ENCODE assay signal across 8 cellular contexts in genomic region chr14:50002926-50003212, GRCh38.
DNase-seq lines count a peak whose midpoint lies in the region; ATAC-seq and TF ChIP-seq lines count a peak whose summit lies in the region.

No MANE protein-coding gene starts in this region.

- H3K4me3 ChIP-seq in GM23338 (peak overlapping the region; percentile 71), WI38 (ENCODE audit: low read depth, low read length) (peak overlapping the region; percentile 56), skeletal muscle cell (ENCODE audit: low read depth, low read length) (peak overlapping the region; percentile 47)

- DNase-seq in GM23338 (ENCODE audit: low spot score) (no peak), foreskin keratinocyte (no peak), skeletal muscle cell (ENCODE audit: low read depth) (no peak), NK-92 (lab: John Stamatoyannopoulos, UW; ENCODE audit: unreplicated experiment) (no peak), pons (ENCODE audit: low spot score) (no peak), NCI-H510A treated with DMSO at 0.1 percent for 48 hours (lab: John Stamatoyannopoulos, UW) (no peak)

- H3K27ac ChIP-seq in GM23338 (ENCODE audit: low read depth) (no peak overlapping the region), foreskin keratinocyte (peak overlapping the region; percentile 93)

- H3F3A ChIP-seq in GM23338 (replicated peaks; ENCODE audit: low read depth) = 0 out of 2 replicates have a peak, but pooled peaks cover 5% of the 10 kb centered on the region

- peak overlapping the region; percentile 80 for H3K4me2 ChIP-seq in GM23338

- no peaks in the 10 kb centered on the region; the same call in 2 of the 3 replicates for H3K36me3 Mint-ChIP-seq in GM23338 (ENCODE audit: low read depth)

- TF ChIP-seq CTCF in GM23338 (conservative IDR thresholded peaks at IDR 0.05; ENCODE audit: low read depth in 2 of 2) (no peak), WI38 (IDR thresholded peaks at IDR 0.05; ENCODE audit: low read depth, low read length) (no peak), foreskin keratinocyte (conservative IDR thresholded peaks at IDR 0.05) (no peak)

- H4K20me1 ChIP-seq in GM23338 (replicated peaks; ENCODE audit: insufficient read depth) = no peaks in the 10 kb centered on the region

- H3K27me3 ChIP-seq in GM23338 (ENCODE audit: insufficient read depth) (peaks cover 29% of the 10 kb centered on the region), foreskin keratinocyte (no peaks in the 10 kb centered on the region)

- no peaks in the 10 kb centered on the region for H3K36me3 ChIP-seq in GM23338 (ENCODE audit: insufficient read depth)

- ATAC-seq in GM23338 = no peak
- ATAC-seq in foreskin keratinocyte = no peak
- ATAC-seq in HG03196 (IDR thresholded peaks at IDR 0.05; ENCODE audit: unreplicated experiment) = no peak

- H3K9me2 ChIP-seq in GM23338 (ENCODE audit: insufficient read depth) = no peaks in the 10 kb centered on the region

- no peak overlapping the region for H3K27ac Mint-ChIP-seq in GM23338

- H3K79me2 ChIP-seq in GM23338 (replicated peaks; ENCODE audit: insufficient read depth) = no peaks in the 10 kb centered on the region

- peaks cover 21% of the 10 kb centered on the region for H3K27me3 Mint-ChIP-seq in GM23338 (ENCODE audit: insufficient read depth, low read depth, poor library complexity)

- H3K9me3 Mint-ChIP-seq in GM23338 = no peaks in the 10 kb centered on the region

- peaks cover 28% of the 10 kb centered on the region for H3K4me1 ChIP-seq in GM23338 (ENCODE audit: insufficient read depth)
- H3K4me1 ChIP-seq in foreskin keratinocyte = peaks cover 54% of the 10 kb centered on the region

- H2AFZ ChIP-seq in GM23338 = peak overlapping the region; percentile 95

- peaks cover 42% of the 10 kb centered on the region for H3K4me1 Mint-ChIP-seq in GM23338

- peak overlapping the region; percentile 73 for H3K4me3 Mint-ChIP-seq in GM23338

TF ChIP-seq in GM23338, 12 proteins besides CTCF, POLR2A, EP300 and RAD21:
- TF ChIP-seq ZNF114 (CRISPR knock-in tag; IDR thresholded peaks at IDR 0.05) (no peak), POLR2AphosphoS5 (IDR thresholded peaks at IDR 0.05; ENCODE audit: low read depth) (no peak), REST (IDR thresholded peaks at IDR 0.05; ENCODE audit: unreplicated experiment) (no peak), EZH2 (IDR thresholded peaks at IDR 0.05; ENCODE audit: low read depth, unreplicated experiment) (no peak), STAT1 (IDR thresholded peaks at IDR 0.05; ENCODE audit: unreplicated experiment) (no peak), NANOG (IDR thresholded peaks at IDR 0.05; ENCODE audit: borderline replicate concordance) (no peak), ETS1 (IDR thresholded peaks at IDR 0.05) (no peak), ZNF331 (CRISPR knock-in tag; IDR thresholded peaks at IDR 0.05; ENCODE audit: low read depth) (no peak), CREB1 (CRISPR knock-in tag; IDR thresholded peaks at IDR 0.05; ENCODE audit: low read depth) (no peak), JUNB (IDR thresholded peaks at IDR 0.05; ENCODE audit: unreplicated experiment) (no peak), ZNF462 (CRISPR knock-in tag; IDR thresholded peaks at IDR 0.05) (no peak)
TF ChIP-seq in GM23338: peak in this region for 0.
